In the genomic region with DNA sequence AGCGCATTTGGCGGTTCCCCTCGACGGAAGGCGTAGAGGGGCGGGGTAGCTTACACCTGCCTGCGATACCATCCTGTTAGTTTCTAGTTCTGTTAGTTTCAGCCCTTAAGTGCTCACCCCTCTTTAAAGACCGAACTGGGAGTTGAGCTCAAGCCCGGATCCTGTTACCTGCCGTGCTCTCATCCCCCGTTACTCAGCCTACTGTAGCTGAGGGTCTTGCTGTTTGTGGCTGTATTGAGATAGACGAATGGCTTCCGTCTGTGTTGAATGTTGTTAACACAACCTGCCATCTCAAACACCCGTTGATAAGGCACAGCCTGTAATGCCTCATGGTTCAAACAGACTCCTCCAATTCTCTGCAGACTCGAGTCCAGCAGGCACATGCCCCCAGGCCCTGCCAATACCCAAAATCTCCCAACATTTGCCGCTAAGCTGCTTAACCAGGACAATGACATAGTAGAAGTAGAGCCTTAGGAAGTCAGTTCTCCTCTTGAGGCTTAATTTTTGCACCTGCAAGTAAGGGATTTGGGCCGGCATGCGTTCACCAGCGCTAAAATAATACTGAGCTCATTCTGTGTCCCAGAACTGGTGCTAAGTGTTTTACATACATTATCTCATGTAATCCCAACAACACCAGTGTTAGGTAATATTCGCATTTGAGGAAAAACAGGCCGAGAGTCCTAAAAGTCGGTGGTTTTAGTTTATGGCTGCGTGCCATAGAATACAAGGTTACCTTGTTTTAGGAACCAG, we compare ENCODE assay signal across 8 cellular contexts. TPM values are rescaled to one million over a fixed set of nuclear protein-coding genes. Genes with fewer than 3 reads are reported as not detected.
DNase-seq lines count a peak whose midpoint lies in the region; ATAC-seq, FAIRE-seq and TF ChIP-seq lines count a peak whose summit lies in the region.

No MANE protein-coding gene starts in this region.

- in situ Hi-C loops in HepG2 (cut with HindIII; ENCODE audit: extremely low pct_ligation_motif_present, low pct_unique_long_range_greater_than_20kb): no loop called here

- H3K4me2 ChIP-seq in OCI-LY3 (ENCODE audit: low read length) (peak overlapping the region; percentile 93), HepG2 (ENCODE audit: low read depth, low read length) (peak overlapping the region; percentile 86)

- no peak for FAIRE-seq in HepG2 (lab: Jason Lieb, UNC)

- no peak for TF ChIP-seq EP300 in HepG2 (IDR thresholded peaks at IDR 0.05; ENCODE audit: low read depth in 2 of 2, low read length in 2 of 2)
- no peak for TF ChIP-seq EP300 in HepG2 (CRISPR knock-in tag; IDR thresholded peaks at IDR 0.05; ENCODE audit: borderline replicate concordance)

- H3K27ac ChIP-seq in OCI-LY3 (ENCODE audit: low read length) (peak overlapping the region; percentile 98), HepG2 (ENCODE audit: extremely low read length, insufficient read depth, low read length) (peak overlapping the region; percentile 100), testis (peak overlapping the region; percentile 99)

- TSS peak; percentile 62 for BruUV-seq in HepG2 (replicated peaks; lab: Mats Ljungman, UMichigan)

- DNase-seq in DMS79 treated with DMSO at 0.1 percent for 48 hours (lab: John Stamatoyannopoulos, UW) (peak; percentile 89), cerebellar cortex (ENCODE audit: low spot score) (peak; percentile 69), HepG2 (ENCODE audit: low spot score) (peak; percentile 28), testis (no peak)
- DNase-seq in activated CD4-positive, alpha-beta T cell treated with anti-CD3 and anti-CD28 coated beads, Interleukin-2, amount 50 U/mL, for 4 hours: no peak

- H3K4me1 ChIP-seq in OCI-LY3 (ENCODE audit: low read length) (peaks cover 16% of the 10 kb centered on the region), HepG2 (ENCODE audit: insufficient read depth, low read length) (peaks cover 47% of the 10 kb centered on the region), testis (peaks cover 14% of the 10 kb centered on the region)

- H3K4me3 ChIP-seq in OCI-LY3 (ENCODE audit: low read length) (peak overlapping the region; percentile 90), HepG2 (replicated peaks in 1 of 3; ENCODE audit: insufficient read depth in 1 of 3, low read depth in 2 of 3, low read length in 3 of 3) (peak overlapping the region; percentile 72 to 99 (median 77)), testis (peak overlapping the region; percentile 66 to 98)

- TF ChIP-seq CTCF in OCI-LY3 (IDR thresholded peaks at IDR 0.05; ENCODE audit: low read depth, low read length): no peak
- TF ChIP-seq CTCF in HepG2 (CRISPR knock-in tag; IDR thresholded peaks at IDR 0.05): no peak
- no peak for TF ChIP-seq CTCF in testis (IDR thresholded peaks at IDR 0.05)

- TF ChIP-seq RAD21 in HepG2 (CRISPR knock-in tag; IDR thresholded peaks at IDR 0.05): no peak

- H3K27me3 ChIP-seq in OCI-LY3 (ENCODE audit: low read depth, low read length) (no peaks in the 10 kb centered on the region), HepG2 (ENCODE audit: control insufficient read depth in 1 of 2, insufficient read depth in 2 of 2, low read length in 2 of 2) (no peaks in the 10 kb centered on the region; a peak in 1 of 5 replicates), testis (no peaks in the 10 kb centered on the region)

- WGBS in HepG2 (ENCODE audit: low lambda C conversion rate): 2% methylated on average over 15 of the region's 23 CpGs
- 8 to 9% methylated on average over 22 to 23 of the region's 23 CpGs for WGBS in testis, 2 donors

- intact Hi-C loops in HepG2 (cut with micrococcal nuclease; ENCODE audit: unreplicated experiment): loop anchor here (1.0 to 10.0 kb wide), 3 partner anchors 683 to 1150 kb away; a partner anchor contains a TSS
- intact Hi-C loops in testis (cut with DNase I; ENCODE audit: low total_unique reads): no loop called here

- H2AFZ ChIP-seq in OCI-LY3 (ENCODE audit: low read depth, low read length) (peak overlapping the region; percentile 35; the same call in 1 of the 2 replicates), HepG2 (ENCODE audit: low read length) (no peak overlapping the region)

- POLR2A ChIA-PET in HepG2 (lab: Yijun Ruan, JAX): interaction anchor here (0.8 to 2.3 kb wide), 12 partner anchors 10 to 1151 kb away, joined by 3 to 23 read pairs (median 4); a partner anchor contains a TSS

- H4K20me1 ChIP-seq in OCI-LY3 (ENCODE audit: insufficient read depth, low read length): no peaks in the 10 kb centered on the region
- H4K20me1 ChIP-seq in HepG2 (ENCODE audit: insufficient read depth, low read length): no peaks in the 10 kb centered on the region

- peak overlapping the region; percentile 100 for H3K9ac ChIP-seq in OCI-LY3 (ENCODE audit: low read length)
- peak overlapping the region; percentile 100 for H3K9ac ChIP-seq in HepG2 (ENCODE audit: insufficient read depth, low read depth, low read length)

- ATAC-seq in GM19438 (IDR thresholded peaks at IDR 0.05; ENCODE audit: low read depth, unreplicated experiment) (peak; percentile 47), HG03442 (IDR thresholded peaks at IDR 0.05; ENCODE audit: unreplicated experiment) (peak; percentile 27), HepG2 (peak; percentile 28; the same call in 2 of the 3 replicates)

- CTCF ChIA-PET in HepG2 (lab: Yijun Ruan, JAX; ENCODE audit: low intra/inter-chr PET ratio, low total read pairs): no interaction called here

- no peak; a peak in 1 of 4 replicates for TF ChIP-seq POLR2A in HepG2 (IDR thresholded peaks at IDR 0.05; ENCODE audit: insufficient read depth in 1 of 2, low read depth in 2 of 2, low read length in 2 of 2)
- no peak for TF ChIP-seq POLR2A in testis (IDR thresholded peaks at IDR 0.05)

- H3K79me2 ChIP-seq in OCI-LY3 (ENCODE audit: low read length) (peaks cover 61% of the 10 kb centered on the region), HepG2 (ENCODE audit: insufficient read depth, low read length) (peaks cover 64% of the 10 kb centered on the region)

- no peaks in the 10 kb centered on the region for H3K9me3 ChIP-seq in OCI-LY3 (ENCODE audit: insufficient read depth, low read length)
- H3K9me3 ChIP-seq in HepG2 (ENCODE audit: low read length): no peaks in the 10 kb centered on the region
- H3K9me3 ChIP-seq in testis: no peaks in the 10 kb centered on the region

- H3K36me3 ChIP-seq in OCI-LY3 (replicated peaks; ENCODE audit: low read depth, low read length) (no peaks in the 10 kb centered on the region), HepG2 (replicated peaks in 1 of 2; ENCODE audit: control insufficient read depth in 1 of 2, insufficient read depth in 2 of 2, low read length in 2 of 2) (0 out of 5 replicates have a peak, but pooled peaks cover 0 to 4% of the 10 kb centered on the region in 2 experiments), testis (ENCODE audit: low read depth, missing control alignments) (no peaks in the 10 kb centered on the region)

TF ChIP-seq in HepG2, 621 proteins besides CTCF, POLR2A, EP300 and RAD21 (continues in another document):
- no peak for TF ChIP-seq DR1 (CRISPR knock-in tag; IDR thresholded peaks at IDR 0.05)
- no peak; the same call in 1 of the 2 replicates for TF ChIP-seq JUNB (CRISPR knock-in tag; IDR thresholded peaks at IDR 0.05; ENCODE audit: borderline replicate concordance)
- TF ChIP-seq CCDC6 (CRISPR knock-in tag; IDR thresholded peaks at IDR 0.05): no peak
- TF ChIP-seq, protein P1, sequence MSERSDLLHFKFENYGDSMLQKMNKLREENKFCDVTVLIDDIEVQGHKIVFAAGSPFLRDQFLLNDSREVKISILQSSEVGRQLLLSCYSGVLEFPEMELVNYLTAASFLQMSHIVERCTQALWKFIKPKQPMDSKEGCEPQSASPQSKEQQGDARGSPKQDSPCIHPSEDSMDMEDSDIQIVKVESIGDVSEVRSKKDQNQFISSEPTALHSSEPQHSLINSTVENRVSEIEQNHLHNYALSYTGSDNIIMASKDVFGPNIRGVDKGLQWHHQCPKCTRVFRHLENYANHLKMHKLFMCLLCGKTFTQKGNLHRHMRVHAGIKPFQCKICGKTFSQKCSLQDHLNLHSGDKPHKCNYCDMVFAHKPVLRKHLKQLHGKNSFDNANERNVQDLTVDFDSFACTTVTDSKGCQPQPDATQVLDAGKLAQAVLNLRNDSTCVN (CRISPR knock-in tag; IDR thresholded peaks at IDR 0.05; ENCODE audit: borderline replicate concordance): no peak
- no peak for TF ChIP-seq ZNF510 (CRISPR knock-in tag; IDR thresholded peaks at IDR 0.05; ENCODE audit: low read depth)
- TF ChIP-seq POLR2G (IDR thresholded peaks at IDR 0.05; ENCODE audit: low read depth, low read length): no peak
- TF ChIP-seq SMAD3 (CRISPR knock-in tag; IDR thresholded peaks at IDR 0.05): no peak
- no peak for TF ChIP-seq ZNF607 (CRISPR knock-in tag; IDR thresholded peaks at IDR 0.05; ENCODE audit: borderline replicate concordance)
- TF ChIP-seq ZNF264 (CRISPR knock-in tag; IDR thresholded peaks at IDR 0.05): no peak
- TF ChIP-seq FOXM1 (CRISPR knock-in tag; IDR thresholded peaks at IDR 0.05): no peak

RNA-seq across cellular contexts. Expression of a gene that starts 1.3 kb away (rescaled TPM):
- 2.7 and 3.0 TPM in 2 replicates for total RNA-seq in HepG2 (2016; rRNA removed; fragmentation: Illumina TruSeq; extraction: Trizol)
- total RNA-seq in HepG2 (2016; cell fraction: cytosol; rRNA removed; fragmentation: Illumina TruSeq; extraction: Trizol; ENCODE audit: low read depth): 3.7 and 4.9 TPM in 2 replicates
- 2.4 and 3.2 TPM in 2 replicates for total RNA-seq in HepG2 (2016; cell fraction: insoluble cytoplasmic fraction; rRNA removed; fragmentation: Illumina TruSeq; extraction: Trizol)
- total RNA-seq in HepG2 (2016; cell fraction: membrane; rRNA removed; fragmentation: Illumina TruSeq; extraction: Trizol): 2.9 and 3.2 TPM in 2 replicates
- total RNA-seq in HepG2 (2016; cell fraction: nucleus; rRNA removed; fragmentation: Illumina TruSeq; extraction: Trizol): 7.2 and 7.3 TPM in 2 replicates
- 4.7 and 5.3 TPM in 2 replicates for polyA plus RNA-seq in HepG2 (2011; rRNA removed)
- 3.9 and 4.3 TPM in 2 replicates for polyA plus RNA-seq in HepG2 (2011; cell fraction: cytosol; rRNA removed)
- polyA plus RNA-seq in HepG2 (2011; cell fraction: nucleus; rRNA removed): 12.9 and 16.8 TPM in 2 replicates
- 4.7 and 5.2 TPM in 2 replicates for polyA plus RNA-seq in HepG2 (2012)
- polyA plus RNA-seq in HepG2 (2016; cell fraction: cytosol; fragmentation: Illumina TruSeq; extraction: Trizol; ENCODE audit: low read depth): 0.20 and 0.32 TPM in 2 replicates
- 1.9 and 2.4 TPM in 2 replicates for polyA plus RNA-seq in HepG2 (2016; cell fraction: insoluble cytoplasmic fraction; fragmentation: Illumina TruSeq; extraction: Trizol; ENCODE audit: low read depth)
- 0.43 and 0.62 TPM in 2 replicates for polyA plus RNA-seq in HepG2 (2016; cell fraction: membrane; fragmentation: Illumina TruSeq; extraction: Trizol; ENCODE audit: low read depth)
- 6.5 and 6.8 TPM in 2 replicates for polyA plus RNA-seq in HepG2 (2016; cell fraction: nucleus; fragmentation: Illumina TruSeq; extraction: Trizol; ENCODE audit: insufficient read depth, low read depth)
- 42.7 and 89.6 TPM in 2 replicates for polyA minus RNA-seq in HepG2 (2011; rRNA and poly(A)+ RNA removed; ENCODE audit: low replicate concordance)
- 8.6 and 15.4 TPM in 2 replicates for polyA minus RNA-seq in HepG2 (2011; cell fraction: cytosol; rRNA and poly(A)+ RNA removed)
- polyA minus RNA-seq in HepG2 (2011; cell fraction: nucleus; rRNA and poly(A)+ RNA removed): 59.9 and 64.2 TPM in 2 replicates
- 10 to 100 TPM; 29.7 to 30.7 TPM for total RNA-seq in testis
- polyA plus RNA-seq in testis (ENCODE audit: insufficient read depth, low read depth, low replicate concordance): 45.3 TPM

Comparison
In these comparisons a context has a peak if more than half of its experiments do, and no peak if none do; other contexts are left out.
1. DNase-seq: peak in DMS79 treated with DMSO at 0.1 percent for 48 hours (single experiment), cerebellar cortex (single experiment) and HepG2 (single experiment); none in testis (single experiment) and activated CD4-positive, alpha-beta T cell treated with anti-CD3 and anti-CD28 coated beads, Interleukin-2, amount 50 U/mL, for 4 hours (0 of 2).
2. Peak in every context shown above with its lines, with median percentiles within 50 percentile points of each other: ATAC-seq, H3K27ac ChIP-seq and H3K4me3 ChIP-seq.